21 cellular contexts compared by ENCODE assay signal in genomic region chr1:52119291-52119690, GRCh38. TPM values are rescaled to one million over a fixed set of nuclear protein-coding genes. Genes with fewer than 3 reads are reported as not detected.
DNase-seq lines count a peak whose midpoint lies in the region; ATAC-seq and TF ChIP-seq lines count a peak whose summit lies in the region.
"Had no signal": no experiment of that assay in that cellular context is flagged by ENCODE, and none has a peak within 500 bp of the region (broad histone marks: within the 10 kb centered on the region; RNA-seq: fewer than 3 reads in every experiment).

No MANE protein-coding gene starts in this region.

- no peaks in the 10 kb centered on the region for H3K79me2 ChIP-seq in hepatocyte

- H4K8ac ChIP-seq in neuronal stem cell (ENCODE audit: low read depth, low read length): no peak overlapping the region

- H3K23ac ChIP-seq in neuronal stem cell (ENCODE audit: low read depth, low read length, poor library complexity): no peak overlapping the region

- H3K9ac ChIP-seq in neuronal stem cell (ENCODE audit: low read depth, low read length, poor library complexity): no peak overlapping the region

- no peak overlapping the region for H3K4ac ChIP-seq in neuronal stem cell (ENCODE audit: low read length)

- peak; percentile 5 for DNase-seq in NCI-H748 (lab: John Stamatoyannopoulos, UW; ENCODE audit: unreplicated experiment)
- no peak for DNase-seq in NCI-H748 treated with DMSO at 0.1 percent for 48 hours (lab: John Stamatoyannopoulos, UW)
- DNase-seq in hepatocyte (ENCODE audit: low spot score): no peak
- DNase-seq in neuronal stem cell (ENCODE audit: low spot score): no peak
- DNase-seq in stimulated activated naive CD8-positive, alpha-beta T cell treated with anti-CD3 and anti-CD28 coated beads, Interleukin-15, Interleukin-2, amounts not matched to agents 100 U/mL and 50 U/mL, for 24 hours: no peak
- no peak for DNase-seq in DMS114 treated with DMSO at 0.1 percent for 48 hours (lab: John Stamatoyannopoulos, UW; ENCODE audit: unreplicated experiment)
- no peak for DNase-seq in HuH-7 (ENCODE audit: low spot score)
- DNase-seq: 8988T; C1 segment of cervical spinal cord; CD8-positive, alpha-beta memory T cell; DMS79; H7; KG1; NCI-H1105; NCI-H2029 treated with DMSO at 0.1 percent for 48 hours; NCI-H446; NCI-H526; SHP77 treated with DMSO at 0.1 percent for 48 hours; SW 1271 had no signal

- H2BK15ac ChIP-seq in neuronal stem cell (ENCODE audit: low read length): no peak overlapping the region

- TF ChIP-seq CTCF in hepatocyte (IDR thresholded peaks at IDR 0.05; ENCODE audit: poor library complexity): no peak

- H3K36me3 ChIP-seq in hepatocyte (replicated peaks; ENCODE audit: insufficient read depth, low read depth) (no peaks in the 10 kb centered on the region), neuronal stem cell (replicated peaks in 1 of 2; ENCODE audit: control insufficient read depth in 2 of 2, insufficient read depth in 2 of 2, low read length in 2 of 2) (no peaks in the 10 kb centered on the region)

- no peak overlapping the region for H2AK5ac ChIP-seq in neuronal stem cell (ENCODE audit: low read depth, low read length)

- no peaks in the 10 kb centered on the region for H3K9me2 ChIP-seq in hepatocyte (replicated peaks; ENCODE audit: insufficient read depth)

- no peak overlapping the region for H2BK12ac ChIP-seq in neuronal stem cell (ENCODE audit: low read length)

- WGBS in hepatocyte (ENCODE audit: low lambda C conversion rate, missing lambda C conversion rate): 33% methylated on average over 6 of the region's 6 CpGs
- WGBS in neuronal stem cell (ENCODE audit: extremely low coverage in 2 of 2, insufficient read length in 2 of 2, insufficient replicate concordance in 1 of 2), 2 donors: no CpG with 5 or more reads among the region's 6 CpGs

- no peak for ATAC-seq in stimulated activated naive CD8-positive, alpha-beta T cell treated with anti-CD3 and anti-CD28 coated beads, Interleukin-15, Interleukin-2, amounts not matched to agents 100 U/mL and 50 U/mL, for 24 hours

- no peak overlapping the region for H2BK120ac ChIP-seq in neuronal stem cell (ENCODE audit: low read depth, low read length)

- H3K14ac ChIP-seq in neuronal stem cell (ENCODE audit: low read length): no peak overlapping the region

- no peaks in the 10 kb centered on the region for H3K79me1 ChIP-seq in neuronal stem cell (ENCODE audit: low read depth, low read length)

- H3K4me1 ChIP-seq in hepatocyte (ENCODE audit: insufficient read depth) (peaks cover 5% of the 10 kb centered on the region), neuronal stem cell (ENCODE audit: control insufficient read depth in 2 of 2, insufficient read depth in 1 of 2, low read depth in 1 of 2, low read length in 2 of 2) (peaks cover 4 to 9% of the 10 kb centered on the region in 2 donors)

- H4K20me1 ChIP-seq in hepatocyte (ENCODE audit: insufficient read depth, poor library complexity, severe bottlenecking): no peaks in the 10 kb centered on the region

- H3K27me3 ChIP-seq in hepatocyte: no peaks in the 10 kb centered on the region
- H3K27me3 ChIP-seq in neuronal stem cell (ENCODE audit: control insufficient read depth in 3 of 3, insufficient read depth in 3 of 3, low read depth in 1 of 3, low read length in 3 of 3): peaks cover 0 to 26% (median 0%) of the 10 kb centered on the region in 3 experiments

- no peak overlapping the region for H4K91ac ChIP-seq in neuronal stem cell (ENCODE audit: low read depth, low read length, poor library complexity)

- H2AFZ ChIP-seq in hepatocyte (no peak overlapping the region), neuronal stem cell (ENCODE audit: low read length) (peak overlapping the region; percentile 59)

- H3K4me2 ChIP-seq in hepatocyte: peak overlapping the region; percentile 32
- H3K4me2 ChIP-seq in neuronal stem cell (ENCODE audit: insufficient read depth, low read length, poor library complexity, severe bottlenecking): no peak overlapping the region

- H3K27ac ChIP-seq in hepatocyte (no peak overlapping the region), neuronal stem cell (replicated peaks; ENCODE audit: low read length) (no peak overlapping the region)
- H3K27ac ChIP-seq: RWPE1, SK-N-MC had no signal

- H3K4me3 ChIP-seq in hepatocyte (no peak overlapping the region), neuronal stem cell (ENCODE audit: low read length in 2 of 2) (no peak overlapping the region)
- H3K4me3 ChIP-seq: SK-N-MC had no signal

- H3K18ac ChIP-seq in neuronal stem cell (ENCODE audit: low read length): no peak overlapping the region

- no peak overlapping the region for H2BK5ac ChIP-seq in neuronal stem cell (ENCODE audit: low read length)

- H3K9me3 ChIP-seq in hepatocyte (ENCODE audit: low read depth) (no peaks in the 10 kb centered on the region), neuronal stem cell (replicated peaks in 1 of 2; ENCODE audit: control insufficient read depth in 2 of 2, insufficient read depth in 1 of 2, low read depth in 1 of 2, low read length in 2 of 2) (no peaks in the 10 kb centered on the region)

RNA-seq across cellular contexts. Expression of gene ZFYVE9, which starts 22.6 kb away (rescaled TPM):
- total RNA-seq in hepatocyte: 29.0 and 31.0 TPM in 2 replicates
- 3.2 and 4.6 TPM in 2 replicates for polyA plus RNA-seq in hepatocyte
- 12.9 TPM for polyA plus RNA-seq in neuronal stem cell (2013, experiment 1 of 2)
- polyA plus RNA-seq in neuronal stem cell (2013, experiment 2 of 2): 12.8 TPM
